ENCODE assay signal across 1 cellular context in genomic region chr5:14483504-14484157, GRCh38.
TF ChIP-seq lines count a peak whose summit lies in the region.

No MANE protein-coding gene starts in this region.

TF ChIP-seq in GM23338, 12 proteins besides CTCF, POLR2A, EP300 and RAD21 (continued from another document):
- TF ChIP-seq ZNF462 (CRISPR knock-in tag; IDR thresholded peaks at IDR 0.05) (no peak), REST (IDR thresholded peaks at IDR 0.05; ENCODE audit: unreplicated experiment) (no peak), STAT1 (IDR thresholded peaks at IDR 0.05; ENCODE audit: unreplicated experiment) (no peak), ETS1 (IDR thresholded peaks at IDR 0.05) (no peak)
